In the genomic region with DNA sequence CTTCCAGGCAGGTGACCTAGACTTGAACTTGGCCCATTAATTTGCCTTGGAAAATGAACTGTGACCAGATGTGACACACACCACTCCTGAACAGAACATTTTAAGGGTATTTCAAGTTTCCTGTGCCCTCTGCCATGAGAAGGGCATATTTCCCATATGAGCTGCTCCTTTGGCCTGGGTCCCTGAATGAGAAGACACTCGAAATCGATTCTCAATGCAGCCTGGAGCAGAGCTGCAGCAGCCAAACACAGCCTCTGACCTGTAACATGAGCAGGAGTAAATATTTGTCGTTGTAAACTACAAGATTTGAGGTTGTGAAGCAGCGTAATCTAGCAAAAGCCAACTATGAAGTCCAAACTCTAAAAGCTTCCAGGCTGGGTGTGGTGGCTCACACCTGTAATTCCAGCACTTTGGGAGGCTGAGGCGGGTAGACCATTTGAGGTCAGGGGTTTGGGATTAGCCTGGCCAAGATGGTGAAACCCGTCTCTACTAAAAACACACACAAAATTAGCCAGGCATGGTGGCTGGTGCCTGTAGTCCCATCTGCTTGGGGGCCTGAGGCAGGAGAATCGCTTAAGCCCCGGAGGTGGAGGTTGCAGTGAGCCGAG, we compare ENCODE assay signal across 17 cellular contexts.
"Had no signal": no experiment of that assay in that cellular context is flagged by ENCODE, and none has a peak within 500 bp of the region (broad histone marks: within the 10 kb centered on the region; RNA-seq: fewer than 3 reads in every experiment).

No MANE protein-coding gene starts in this region.

- H3K36me3 ChIP-seq: gastrocnemius medialis, heart left ventricle, left lung had no signal

- H3K9me3 ChIP-seq: gastrocnemius medialis, heart left ventricle, left lung, mucosa of descending colon had no signal

- H3K27me3 ChIP-seq: gastrocnemius medialis, heart left ventricle, left lung had no signal

- H3K4me3 ChIP-seq: gastrocnemius medialis, heart left ventricle, left lung, mucosa of descending colon, skin epidermis had no signal

- H3K4me1 ChIP-seq: heart left ventricle, left lung had no signal

- H3K27ac ChIP-seq: heart left ventricle, left lung, skin epidermis had no signal

- H3K9me3 Mint-ChIP-seq: activated T-cell treated with anti-CD3 and anti-CD28 coated beads, Interleukin-2, amount 50 U/mL, for 24 hours; effector memory CD8-positive, alpha-beta T cell had no signal

- ATAC-seq: activated CD8-positive, alpha-beta memory T cell treated with anti-CD3 and anti-CD28 coated beads, Interleukin-2, amount 10 ng/mL, durations not matched to agents 7 days and 5 days; effector memory CD8-positive, alpha-beta T cell; gastrocnemius medialis; heart left ventricle; left lung; mucosa of descending colon; naive thymus-derived CD4-positive, alpha-beta T cell had no signal

- DNase-seq: activated CD4-positive, alpha-beta T cell treated with anti-CD3 and anti-CD28 coated beads, Interleukin-2, amount 50 U/mL, for 4 hours; activated CD4-positive, CD25-positive, alpha-beta regulatory T cell treated with anti-CD3 and anti-CD28 coated beads, Interleukin-2, amount 50 U/mL, for 72 hours; activated CD8-positive, alpha-beta memory T cell treated with anti-CD3 and anti-CD28 coated beads, Interleukin-2, amount 10 ng/mL, durations not matched to agents 7 days and 5 days; activated naive CD4-positive, alpha-beta T cell treated with anti-CD3 and anti-CD28 coated beads, Interleukin-2, amount 50 U/mL, for 16 hours; activated T-cell treated with anti-CD3 and anti-CD28 coated beads, Interleukin-2, amount 50 U/mL, for 24 hours; dermis blood vessel endothelial cell; effector memory CD8-positive, alpha-beta T cell; gastrocnemius medialis; heart left ventricle; left lung; mucosa of descending colon; naive thymus-derived CD4-positive, alpha-beta T cell; stimulated activated CD4-positive, alpha-beta T cell treated with anti-CD3 and anti-CD28 coated beads, Interleukin-15, amount 100 ng/mL, for 24 hours; stimulated activated CD4-positive, alpha-beta T cell treated with anti-CD3 and anti-CD28 coated beads, Interleukin-4, amount 100 ng/mL, for 1 hour; stimulated activated naive CD4-positive, alpha-beta T cell; trophoblast cell had no signal

- H3K27ac Mint-ChIP-seq: activated CD8-positive, alpha-beta memory T cell treated with anti-CD3 and anti-CD28 coated beads, Interleukin-2, amount 10 ng/mL, durations not matched to agents 7 days and 5 days; activated T-cell treated with anti-CD3 and anti-CD28 coated beads, Interleukin-2, amount 50 U/mL, for 24 hours; effector memory CD8-positive, alpha-beta T cell had no signal

- H3K27me3 Mint-ChIP-seq: activated CD8-positive, alpha-beta memory T cell treated with anti-CD3 and anti-CD28 coated beads, Interleukin-2, amount 10 ng/mL, durations not matched to agents 7 days and 5 days; activated T-cell treated with anti-CD3 and anti-CD28 coated beads, Interleukin-2, amount 50 U/mL, for 24 hours; effector memory CD8-positive, alpha-beta T cell; naive thymus-derived CD4-positive, alpha-beta T cell had no signal

- H3K4me3 Mint-ChIP-seq: activated CD8-positive, alpha-beta memory T cell treated with anti-CD3 and anti-CD28 coated beads, Interleukin-2, amount 10 ng/mL, durations not matched to agents 7 days and 5 days; activated T-cell treated with anti-CD3 and anti-CD28 coated beads, Interleukin-2, amount 50 U/mL, for 24 hours; effector memory CD8-positive, alpha-beta T cell; naive thymus-derived CD4-positive, alpha-beta T cell had no signal
